ENCODE assay signal across 8 cellular contexts in the genomic region with DNA sequence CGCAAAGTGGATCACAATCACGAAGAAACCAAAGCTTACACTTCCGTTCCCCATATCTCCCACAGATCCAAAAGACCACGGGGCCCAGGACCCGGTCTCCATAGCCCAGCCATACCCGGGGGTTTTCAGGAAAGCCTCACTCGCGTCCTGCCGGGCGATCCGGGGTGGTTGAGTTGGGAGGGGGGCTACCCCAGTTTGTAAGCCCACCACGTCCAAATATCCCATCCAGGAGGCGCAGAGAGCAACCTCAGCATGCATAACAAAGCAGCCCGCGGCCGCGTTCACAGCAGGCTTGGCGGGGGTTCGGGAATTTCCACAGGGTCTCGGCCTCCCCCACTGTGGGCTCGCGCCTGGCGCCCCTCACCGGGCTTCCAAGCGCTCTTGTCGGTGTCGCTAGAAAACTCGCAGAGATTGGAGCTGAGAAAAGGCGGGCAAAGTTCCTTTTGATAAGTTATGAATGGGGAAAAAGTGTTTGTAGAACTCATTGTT. TPM values are rescaled to one million over a fixed set of nuclear protein-coding genes. Genes with fewer than 3 reads are reported as not detected.
DNase-seq lines count a peak whose midpoint lies in the region; ATAC-seq and TF ChIP-seq lines count a peak whose summit lies in the region.

No MANE protein-coding gene starts in this region.

- H3K4me3 ChIP-seq in GM12865 (ENCODE audit: low read depth, low read length) (peak overlapping the region; percentile 93), right atrium auricular region (peak overlapping the region; percentile 47 to 69)

- TF ChIP-seq CTCF in GM12865 (IDR thresholded peaks at IDR 0.05; ENCODE audit: insufficient read depth, low read depth, low read length, missing control alignments) (no peak), right atrium auricular region (IDR thresholded peaks at IDR 0.05) (no peak)

- H3K36me3 ChIP-seq in right atrium auricular region = no peaks in the 10 kb centered on the region

- DNase-seq in GM12865 (ENCODE audit: low read depth) (no peak), T-helper 17 cell (peak in 1 of 3 donors; percentile 30), right atrium auricular region (ENCODE audit: low spot score) (no peak), inferior parietal cortex (ENCODE audit: extremely low spot score) (no peak), activated gamma-delta T cell (lab: John Stamatoyannopoulos, UW) (no peak), COLO829 (ENCODE audit: low spot score) (no peak)

- H3K27me3 ChIP-seq in right atrium auricular region = no peaks in the 10 kb centered on the region

- H3K36me3 Mint-ChIP-seq in T-helper 17 cell (ENCODE audit: low read depth) = peaks cover 2% of the 10 kb centered on the region
- peaks cover 15% of the 10 kb centered on the region for H3K36me3 Mint-ChIP-seq in stimulated activated memory B cell treated with anti-CD40 and anti-IgM and Interleukin-4, amounts not matched to agents 10 μg/mL and 1 μg/mL and 100 μg/mL, for 72 hours

- H3K27ac ChIP-seq in right atrium auricular region = peak overlapping the region in 1 of 2 donors; percentile 26

- H3K9me3 ChIP-seq in T-helper 17 cell (ENCODE audit: control insufficient read depth, low read length, poor library complexity, severe bottlenecking) (no peaks in the 10 kb centered on the region), right atrium auricular region (no peaks in the 10 kb centered on the region)

- peak overlapping the region; percentile 57 for H3K27ac Mint-ChIP-seq in T-helper 17 cell
- peak overlapping the region; percentile 82 for H3K27ac Mint-ChIP-seq in stimulated activated memory B cell treated with anti-CD40 and anti-IgM and Interleukin-4, amounts not matched to agents 10 μg/mL and 1 μg/mL and 100 μg/mL, for 72 hours

- peaks cover 0 to 27% of the 10 kb centered on the region in 2 donors for H3K4me1 ChIP-seq in right atrium auricular region

- peaks cover 22% of the 10 kb centered on the region for H3K4me1 Mint-ChIP-seq in T-helper 17 cell
- H3K4me1 Mint-ChIP-seq in stimulated activated memory B cell treated with anti-CD40 and anti-IgM and Interleukin-4, amounts not matched to agents 10 μg/mL and 1 μg/mL and 100 μg/mL, for 72 hours = peaks cover 35% of the 10 kb centered on the region

- ATAC-seq in HG02588 (IDR thresholded peaks at IDR 0.05; ENCODE audit: unreplicated experiment) (peak; percentile 28), T-helper 17 cell (peak; percentile 40)
- no peak for ATAC-seq in stimulated activated memory B cell treated with anti-CD40 and anti-IgM and Interleukin-4, amounts not matched to agents 10 μg/mL and 1 μg/mL and 100 μg/mL, for 72 hours

- no peaks in the 10 kb centered on the region for H3K9me3 Mint-ChIP-seq in stimulated activated memory B cell treated with anti-CD40 and anti-IgM and Interleukin-4, amounts not matched to agents 10 μg/mL and 1 μg/mL and 100 μg/mL, for 72 hours

- H3K4me3 Mint-ChIP-seq in T-helper 17 cell = peak overlapping the region; percentile 90
- peak overlapping the region; percentile 92 for H3K4me3 Mint-ChIP-seq in stimulated activated memory B cell treated with anti-CD40 and anti-IgM and Interleukin-4, amounts not matched to agents 10 μg/mL and 1 μg/mL and 100 μg/mL, for 72 hours

- no peaks in the 10 kb centered on the region for H3K27me3 Mint-ChIP-seq in T-helper 17 cell
- H3K27me3 Mint-ChIP-seq in stimulated activated memory B cell treated with anti-CD40 and anti-IgM and Interleukin-4, amounts not matched to agents 10 μg/mL and 1 μg/mL and 100 μg/mL, for 72 hours = no peaks in the 10 kb centered on the region

RNA-seq across cellular contexts. Expression of a gene that starts 9.5 kb away (rescaled TPM):
- total RNA-seq in T-helper 17 cell = 10 to 100 TPM; 25.6 to 30.1 TPM
- 10 to 100 TPM; 25.9 to 40.5 TPM for total RNA-seq in right atrium auricular region

RNA-seq across cellular contexts. Expression of a gene that starts 14.2 kb away (rescaled TPM):
- total RNA-seq in T-helper 17 cell = 10 to 100 TPM; 59.4 to 69.3 TPM
- total RNA-seq in right atrium auricular region = 10 to 100 TPM; 20.2 to 25.4 TPM

RNA-seq across cellular contexts. Expression of a gene that starts 19.0 kb away (rescaled TPM):
- total RNA-seq in T-helper 17 cell (under 1 TPM in 1 of 2 donors, not detected in 1; 0.13 TPM), right atrium auricular region (not detected)

RNA-seq across cellular contexts. Expression of a gene that starts 21.7 kb away (rescaled TPM):
- total RNA-seq in T-helper 17 cell (10 to 100 TPM; 28.3 to 31.0 TPM), right atrium auricular region (10 to 100 TPM; 15.2 to 20.5 TPM)
